In the genomic region with DNA sequence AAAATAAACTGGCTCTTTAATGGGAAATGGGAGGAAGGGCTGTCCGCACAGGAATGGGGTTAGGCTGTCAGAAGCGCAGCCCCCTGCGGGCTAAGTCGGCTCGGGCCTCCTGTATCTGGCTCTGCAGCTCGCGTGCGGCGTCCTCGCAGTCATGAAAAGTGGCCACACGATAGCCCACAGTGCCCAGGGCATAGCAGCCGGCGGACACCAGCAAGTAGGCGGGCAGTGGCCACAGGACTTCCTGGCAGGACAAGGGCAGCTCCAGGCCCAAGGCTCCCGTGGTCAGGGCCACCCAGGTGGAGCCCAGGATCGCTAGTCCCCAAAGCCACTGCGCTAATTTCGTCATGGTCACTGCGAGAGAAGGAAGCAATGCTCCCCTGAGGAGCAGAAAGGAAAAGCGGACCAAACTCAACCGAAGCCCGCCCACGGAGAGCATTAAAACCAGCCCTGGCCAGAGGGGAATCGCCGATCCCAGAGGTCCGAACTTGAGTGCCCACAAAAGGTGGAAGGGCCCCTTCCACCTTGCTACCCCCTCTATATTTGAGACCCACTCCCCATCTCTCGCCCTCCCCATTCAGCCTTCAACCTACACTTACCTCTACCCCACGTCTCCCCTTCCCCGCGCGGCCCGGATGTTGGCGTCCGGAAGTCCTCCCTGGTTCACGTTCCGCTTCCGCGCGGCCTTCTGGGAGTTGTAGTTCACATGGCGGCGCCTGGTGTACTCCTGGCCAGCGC, we compare ENCODE assay signal across 8 cellular contexts. TPM values are rescaled to one million over a fixed set of nuclear protein-coding genes. Genes with fewer than 3 reads are reported as not detected.
A peak's percentile ranks its signal among the peaks of the same experiment; 100 is the strongest.
DNase-seq lines count a peak whose midpoint lies in the region; ATAC-seq and TF ChIP-seq lines count a peak whose summit lies in the region.

A gene with protein sequence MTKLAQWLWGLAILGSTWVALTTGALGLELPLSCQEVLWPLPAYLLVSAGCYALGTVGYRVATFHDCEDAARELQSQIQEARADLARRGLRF (minus strand): TSS at position 637 of the 735 bp plus-strand sequence. CDS start 291 bp downstream, at position 346.

- H2AFZ ChIP-seq in Karpas-422 (ENCODE audit: low read length): peak within 1 kb of the TSS; percentile 99

- peak; percentile 66 for ATAC-seq in GM21619 (IDR thresholded peaks at IDR 0.05; ENCODE audit: unreplicated experiment)
- ATAC-seq in naive thymus-derived CD4-positive, alpha-beta T cell: peak; percentile 70
- peak; percentile 75 to 79 for ATAC-seq in stimulated activated naive B cell treated with anti-CD40 and anti-IgM and Interleukin-4, amounts not matched to agents 10 μg/mL and 1 μg/mL and 100 μg/mL, for 72 hours (replicated peaks)

- H3K4me2 ChIP-seq in Karpas-422 (ENCODE audit: low read depth, low read length, poor library complexity, severe bottlenecking): peak within 1 kb of the TSS; percentile 77

- POLR2A ChIA-PET in RWPE1 (lab: Yijun Ruan, JAX; ENCODE audit: low non-redundant PET): no interaction called here
- POLR2A ChIA-PET in naive thymus-derived CD4-positive, alpha-beta T cell (lab: Charles Lee): interaction anchor here (0.7 to 0.9 kb wide), 2 partner anchors 10 to 12 kb away, joined by 3 read pairs; a partner anchor contains a TSS

- no peaks in the 10 kb centered on the region for H3K27me3 ChIP-seq in Karpas-422 (ENCODE audit: low read length)
- no peaks in the 10 kb centered on the region for H3K27me3 ChIP-seq in naive thymus-derived CD4-positive, alpha-beta T cell (ENCODE audit: control insufficient read depth in 2 of 2, insufficient read depth in 2 of 2, low read length in 2 of 2)

- intact Hi-C loops in activated T-helper 1 cell treated with anti-CD3 and anti-CD28 coated beads, Interleukin-12 subunit alpha, Interleukin-12 subunit beta, Interleukin-2, Interleukin-4 antibody, amounts not matched to agents 30 ng/mL and 10 ng/mL and 1 ng/mL, durations not matched to agents 14 hours and 24 hours and 36 hours (cut with micrococcal nuclease): loop anchor here (1.0 to 5.0 kb wide), 7 partner anchors 33 to 1142 kb away; a partner anchor contains a TSS
- intact Hi-C loops in naive thymus-derived CD4-positive, alpha-beta T cell (cut with micrococcal nuclease): loop anchor here (1.0 to 5.0 kb wide), 8 partner anchors 12 to 533 kb away; a partner anchor contains a TSS

- no peaks in the 10 kb centered on the region for H4K20me1 ChIP-seq in Karpas-422 (ENCODE audit: insufficient read depth, low read depth, low read length)

- no peaks in the 10 kb centered on the region for H3K9me2 ChIP-seq in Karpas-422 (replicated peaks; ENCODE audit: insufficient read depth, low read length)

- H3K4me3 Mint-ChIP-seq in activated T-helper 1 cell treated with anti-CD3 and anti-CD28 coated beads, Interleukin-12 subunit alpha, Interleukin-12 subunit beta, Interleukin-2, Interleukin-4 antibody, amounts not matched to agents 30 ng/mL and 10 ng/mL and 1 ng/mL, durations not matched to agents 14 hours and 24 hours and 36 hours: peak within 1 kb of the TSS; percentile 94
- H3K4me3 Mint-ChIP-seq in naive thymus-derived CD4-positive, alpha-beta T cell: peak within 1 kb of the TSS; percentile 88 to 100 (median 97)
- peak within 1 kb of the TSS; percentile 88 to 96 for H3K4me3 Mint-ChIP-seq in stimulated activated naive B cell treated with anti-CD40 and anti-IgM and Interleukin-4, amounts not matched to agents 10 μg/mL and 1 μg/mL and 100 μg/mL, for 72 hours

- peaks cover 29% of the 10 kb centered on the region for H3K79me2 ChIP-seq in Karpas-422 (ENCODE audit: low read length)

- TF ChIP-seq CTCF in RWPE1 (conservative IDR thresholded peaks at IDR 0.05; ENCODE audit: low read depth): no peak

- H3K9me3 Mint-ChIP-seq in activated T-helper 1 cell treated with anti-CD3 and anti-CD28 coated beads, Interleukin-12 subunit alpha, Interleukin-12 subunit beta, Interleukin-2, Interleukin-4 antibody, amounts not matched to agents 30 ng/mL and 10 ng/mL and 1 ng/mL, durations not matched to agents 14 hours and 24 hours and 36 hours: no peaks in the 10 kb centered on the region
- H3K9me3 Mint-ChIP-seq in naive thymus-derived CD4-positive, alpha-beta T cell: no peaks in the 10 kb centered on the region
- H3K9me3 Mint-ChIP-seq in stimulated activated naive B cell treated with anti-CD40 and anti-IgM and Interleukin-4, amounts not matched to agents 10 μg/mL and 1 μg/mL and 100 μg/mL, for 72 hours: no peaks in the 10 kb centered on the region

- peaks cover 4% of the 10 kb centered on the region; the same call in 1 of the 2 replicates for H3K36me3 ChIP-seq in Karpas-422 (ENCODE audit: insufficient read depth, low read length)
- H3K36me3 ChIP-seq in naive thymus-derived CD4-positive, alpha-beta T cell (ENCODE audit: control insufficient read depth in 2 of 3, insufficient read depth in 3 of 3, low read length in 3 of 3): peaks cover 0 to 12% (median 0%) of the 10 kb centered on the region in 3 experiments

- H3K27ac ChIP-seq in Karpas-422 (ENCODE audit: low read length): no peak within 1 kb of the TSS
- peak within 1 kb of the TSS; percentile 90 for H3K27ac ChIP-seq in RWPE1
- peak within 1 kb of the TSS; percentile 86 for H3K27ac ChIP-seq in naive thymus-derived CD4-positive, alpha-beta T cell (ENCODE audit: low read depth, low read length)

- CTCF ChIA-PET in RWPE1 (lab: Yijun Ruan, JAX): interaction anchor here (1.2 kb wide), 2 partner anchors 28 to 89 kb away, joined by 3 to 6 read pairs; a partner anchor contains a TSS
- CTCF ChIA-PET in naive thymus-derived CD4-positive, alpha-beta T cell (lab: Charles Lee): interaction anchor here (0.6 kb wide), 1 partner anchor 12 kb away, joined by 3 read pairs; no protein-coding TSS in a partner anchor

- peak within 1 kb of the TSS; percentile 95 for H3K4me3 ChIP-seq in Karpas-422 (ENCODE audit: low read length)
- H3K4me3 ChIP-seq in naive thymus-derived CD4-positive, alpha-beta T cell (ENCODE audit: low read length): peak within 1 kb of the TSS; percentile 81

- H3K9me3 ChIP-seq in Karpas-422 (ENCODE audit: low read length): no peaks in the 10 kb centered on the region
- no peaks in the 10 kb centered on the region for H3K9me3 ChIP-seq in naive thymus-derived CD4-positive, alpha-beta T cell (ENCODE audit: control insufficient read depth in 2 of 3, low read length in 3 of 3)

- H3K36me3 Mint-ChIP-seq in activated T-helper 1 cell treated with anti-CD3 and anti-CD28 coated beads, Interleukin-12 subunit alpha, Interleukin-12 subunit beta, Interleukin-2, Interleukin-4 antibody, amounts not matched to agents 30 ng/mL and 10 ng/mL and 1 ng/mL, durations not matched to agents 14 hours and 24 hours and 36 hours (ENCODE audit: low read depth): peaks cover 26% of the 10 kb centered on the region
- peaks cover 0 to 17% (median 0%) of the 10 kb centered on the region in 5 donors for H3K36me3 Mint-ChIP-seq in naive thymus-derived CD4-positive, alpha-beta T cell
- peaks cover 18 to 40% of the 10 kb centered on the region in 2 donors for H3K36me3 Mint-ChIP-seq in stimulated activated naive B cell treated with anti-CD40 and anti-IgM and Interleukin-4, amounts not matched to agents 10 μg/mL and 1 μg/mL and 100 μg/mL, for 72 hours

- H3K4me1 ChIP-seq in Karpas-422 (ENCODE audit: low read length): peaks cover 32% of the 10 kb centered on the region
- peaks cover 6 to 12% of the 10 kb centered on the region in 2 donors for H3K4me1 ChIP-seq in naive thymus-derived CD4-positive, alpha-beta T cell (ENCODE audit: control insufficient read depth in 2 of 2, insufficient read depth in 2 of 2, low read length in 2 of 2)

- peak within 1 kb of the TSS; percentile 95 for H3K27ac Mint-ChIP-seq in activated T-helper 1 cell treated with anti-CD3 and anti-CD28 coated beads, Interleukin-12 subunit alpha, Interleukin-12 subunit beta, Interleukin-2, Interleukin-4 antibody, amounts not matched to agents 30 ng/mL and 10 ng/mL and 1 ng/mL, durations not matched to agents 14 hours and 24 hours and 36 hours
- peak within 1 kb of the TSS; percentile 85 to 99 (median 93) for H3K27ac Mint-ChIP-seq in naive thymus-derived CD4-positive, alpha-beta T cell
- peak within 1 kb of the TSS; percentile 93 for H3K27ac Mint-ChIP-seq in stimulated activated naive B cell treated with anti-CD40 and anti-IgM and Interleukin-4, amounts not matched to agents 10 μg/mL and 1 μg/mL and 100 μg/mL, for 72 hours

- H3K27me3 Mint-ChIP-seq in activated T-helper 1 cell treated with anti-CD3 and anti-CD28 coated beads, Interleukin-12 subunit alpha, Interleukin-12 subunit beta, Interleukin-2, Interleukin-4 antibody, amounts not matched to agents 30 ng/mL and 10 ng/mL and 1 ng/mL, durations not matched to agents 14 hours and 24 hours and 36 hours (ENCODE audit: insufficient read depth): peaks cover 4% of the 10 kb centered on the region
- H3K27me3 Mint-ChIP-seq in naive thymus-derived CD4-positive, alpha-beta T cell: peaks cover 0 to 3% (median 0%) of the 10 kb centered on the region in 5 donors
- no peaks in the 10 kb centered on the region for H3K27me3 Mint-ChIP-seq in stimulated activated naive B cell treated with anti-CD40 and anti-IgM and Interleukin-4, amounts not matched to agents 10 μg/mL and 1 μg/mL and 100 μg/mL, for 72 hours

- H3K9ac ChIP-seq in Karpas-422 (ENCODE audit: low read length): peak within 1 kb of the TSS; percentile 76

- H3K4me1 Mint-ChIP-seq in activated T-helper 1 cell treated with anti-CD3 and anti-CD28 coated beads, Interleukin-12 subunit alpha, Interleukin-12 subunit beta, Interleukin-2, Interleukin-4 antibody, amounts not matched to agents 30 ng/mL and 10 ng/mL and 1 ng/mL, durations not matched to agents 14 hours and 24 hours and 36 hours (ENCODE audit: low read depth): peaks cover 37% of the 10 kb centered on the region
- H3K4me1 Mint-ChIP-seq in naive thymus-derived CD4-positive, alpha-beta T cell: peaks cover 23 to 46% (median 37%) of the 10 kb centered on the region in 7 donors
- peaks cover 17 to 38% of the 10 kb centered on the region in 2 donors for H3K4me1 Mint-ChIP-seq in stimulated activated naive B cell treated with anti-CD40 and anti-IgM and Interleukin-4, amounts not matched to agents 10 μg/mL and 1 μg/mL and 100 μg/mL, for 72 hours

- DNase-seq in D341Med (ENCODE audit: low spot score) (peak; percentile 94), Karpas-422 (peak; percentile 96), RWPE1 (ENCODE audit: low spot score) (peak; percentile 69), fibroblast of gingiva (ENCODE audit: low read depth) (peak; percentile 74)
- peak; percentile 85 for DNase-seq in activated T-helper 1 cell treated with anti-CD3 and anti-CD28 coated beads, Interleukin-12 subunit alpha, Interleukin-12 subunit beta, Interleukin-2, Interleukin-4 antibody, amounts not matched to agents 30 ng/mL and 10 ng/mL and 1 ng/mL, durations not matched to agents 14 hours and 24 hours and 36 hours (ENCODE audit: low spot score)
- peak; percentile 72 to 91 (median 83) for DNase-seq in naive thymus-derived CD4-positive, alpha-beta T cell
- peak; percentile 82 for DNase-seq in stimulated activated naive B cell treated with anti-CD40 and anti-IgM and Interleukin-4, amounts not matched to agents 10 μg/mL and 1 μg/mL and 100 μg/mL, for 72 hours

RNA-seq across cellular contexts. Expression of the gene that starts here (rescaled TPM):
- 22.2 and 33.2 TPM in 2 replicates for total RNA-seq in Karpas-422 (2014; rRNA removed; shearing (Covaris generic); ENCODE audit: low replicate concordance)
- total RNA-seq in activated T-helper 1 cell treated with anti-CD3 and anti-CD28 coated beads, Interleukin-12 subunit alpha, Interleukin-12 subunit beta, Interleukin-2, Interleukin-4 antibody, amounts not matched to agents 30 ng/mL and 10 ng/mL and 1 ng/mL, durations not matched to agents 14 hours and 24 hours and 36 hours: 43.7 and 45.1 TPM in 2 replicates
- 10 to 100 TPM; 29.1 to 50.4 (median 43.8) TPM for total RNA-seq in naive thymus-derived CD4-positive, alpha-beta T cell
- polyA plus RNA-seq in naive thymus-derived CD4-positive, alpha-beta T cell: 100 to 1,000 TPM in 1 of 2 donors, 10 to 100 TPM in 1; 99.2 to 128 TPM
